ENCODE assay signal across 1 cellular context in genomic region chr18:46416706-46417638, GRCh38.
TF ChIP-seq lines count a peak whose summit lies in the region.

No MANE protein-coding gene starts in this region.

TF ChIP-seq in K562, 482 proteins besides CTCF, POLR2A, EP300 and RAD21 (continued from another document and continues in another):
- TF ChIP-seq, protein P1, sequence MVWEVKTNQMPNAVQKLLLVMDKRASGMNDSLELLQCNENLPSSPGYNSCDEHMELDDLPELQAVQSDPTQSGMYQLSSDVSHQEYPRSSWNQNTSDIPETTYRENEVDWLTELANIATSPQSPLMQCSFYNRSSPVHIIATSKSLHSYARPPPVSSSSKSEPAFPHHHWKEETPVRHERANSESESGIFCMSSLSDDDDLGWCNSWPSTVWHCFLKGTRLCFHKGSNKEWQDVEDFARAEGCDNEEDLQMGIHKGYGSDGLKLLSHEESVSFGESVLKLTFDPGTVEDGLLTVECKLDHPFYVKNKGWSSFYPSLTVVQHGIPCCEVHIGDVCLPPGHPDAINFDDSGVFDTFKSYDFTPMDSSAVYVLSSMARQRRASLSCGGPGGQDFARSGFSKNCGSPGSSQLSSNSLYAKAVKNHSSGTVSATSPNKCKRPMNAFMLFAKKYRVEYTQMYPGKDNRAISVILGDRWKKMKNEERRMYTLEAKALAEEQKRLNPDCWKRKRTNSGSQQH (CRISPR knock-in tag; IDR thresholded peaks at IDR 0.05): no peak
- TF ChIP-seq ZNF764 (CRISPR knock-in tag; IDR thresholded peaks at IDR 0.05; ENCODE audit: low read depth) (no peak), LEF1 (IDR thresholded peaks at IDR 0.05) (no peak), ARNT (IDR thresholded peaks at IDR 0.05) (no peak), ZFPM2 (CRISPR knock-in tag; IDR thresholded peaks at IDR 0.05) (no peak), RNF2 (IDR thresholded peaks at IDR 0.05) (no peak), FOSL1 (tag; conservative IDR thresholded peaks at IDR 0.05) (no peak), SMAD4 (CRISPR knock-in tag; conservative IDR thresholded peaks at IDR 0.05) (0 out of 2 replicates have a peak, but pooled peaks have one; percentile 29), NR4A1 (CRISPR knock-in tag; IDR thresholded peaks at IDR 0.05) (no peak), NR4A1 (tag; IDR thresholded peaks at IDR 0.05) (no peak), KAT7 (CRISPR knock-in tag; IDR thresholded peaks at IDR 0.05; ENCODE audit: borderline replicate concordance) (no peak), JUND (IDR thresholded peaks at IDR 0.05; ENCODE audit: borderline replicate concordance, low read depth, low read length) (peak; percentile 87), JUND (tag; IDR thresholded peaks at IDR 0.05; ENCODE audit: borderline replicate concordance, low read depth, low read length) (peak; percentile 73; the same call in 2 of the 3 replicates), ZNF217 (CRISPR knock-in tag; IDR thresholded peaks at IDR 0.05) (no peak), KLF1 (tag; IDR thresholded peaks at IDR 0.05) (no peak), HDAC6 (IDR thresholded peaks at IDR 0.05; ENCODE audit: low read depth, low read length) (no peak), ZKSCAN1 (IDR thresholded peaks at IDR 0.05; ENCODE audit: low read depth, low read length) (no peak), NEUROD1 (IDR thresholded peaks at IDR 0.05; ENCODE audit: borderline replicate concordance, low read depth, low read length, partially characterized antibody) (no peak), CEBPB (tag; IDR thresholded peaks at IDR 0.05) (no peak), ADNP (tag; IDR thresholded peaks at IDR 0.05) (no peak), PHTF2 (CRISPR knock-in tag; IDR thresholded peaks at IDR 0.05) (no peak), NR2F6 (CRISPR knock-in tag; IDR thresholded peaks at IDR 0.05) (no peak), IRF1 (CRISPR knock-in tag; IDR thresholded peaks at IDR 0.05; ENCODE audit: borderline replicate concordance) (no peak), ZNF165 (CRISPR knock-in tag; IDR thresholded peaks at IDR 0.05; ENCODE audit: borderline replicate concordance) (0 out of 2 replicates have a peak, but pooled peaks have one; percentile 27), ZNF445 (CRISPR knock-in tag; IDR thresholded peaks at IDR 0.05; ENCODE audit: low read depth) (no peak), ZNF124 (CRISPR knock-in tag; IDR thresholded peaks at IDR 0.05) (no peak), ZBTB17 (CRISPR knock-in tag; IDR thresholded peaks at IDR 0.05) (no peak), PYGO2 (tag; IDR thresholded peaks at IDR 0.05) (no peak), BRF2 (IDR thresholded peaks at IDR 0.05; ENCODE audit: borderline replicate concordance, insufficient read depth, insufficient read length) (no peak), RBM34 (IDR thresholded peaks at IDR 0.05; ENCODE audit: borderline replicate concordance, insufficient read depth, low read length) (no peak), CHD4 (IDR thresholded peaks at IDR 0.05; ENCODE audit: insufficient read depth, insufficient replicate concordance, low read depth, low read length, poor library complexity, severe bottlenecking) (no peak), KLF10 (CRISPR knock-in tag; IDR thresholded peaks at IDR 0.05) (no peak), RREB1 (CRISPR knock-in tag; IDR thresholded peaks at IDR 0.05) (no peak), CXXC5 (CRISPR knock-in tag; IDR thresholded peaks at IDR 0.05) (no peak), TCFL5 (CRISPR knock-in tag; conservative IDR thresholded peaks at IDR 0.05) (no peak), ZNF232 (CRISPR knock-in tag; IDR thresholded peaks at IDR 0.05) (no peak), ARID1B (IDR thresholded peaks at IDR 0.05) (no peak; the same call in 1 of the 2 replicates), NCOR1 (IDR thresholded peaks at IDR 0.05) (no peak), TRIM28 (IDR thresholded peaks at IDR 0.05) (no peak), NFYB (IDR thresholded peaks at IDR 0.05; ENCODE audit: extremely low read depth, insufficient read length) (peak; percentile 67), ARHGAP35 (IDR thresholded peaks at IDR 0.05; ENCODE audit: partially characterized antibody) (no peak)
- TF ChIP-seq, protein P2, sequence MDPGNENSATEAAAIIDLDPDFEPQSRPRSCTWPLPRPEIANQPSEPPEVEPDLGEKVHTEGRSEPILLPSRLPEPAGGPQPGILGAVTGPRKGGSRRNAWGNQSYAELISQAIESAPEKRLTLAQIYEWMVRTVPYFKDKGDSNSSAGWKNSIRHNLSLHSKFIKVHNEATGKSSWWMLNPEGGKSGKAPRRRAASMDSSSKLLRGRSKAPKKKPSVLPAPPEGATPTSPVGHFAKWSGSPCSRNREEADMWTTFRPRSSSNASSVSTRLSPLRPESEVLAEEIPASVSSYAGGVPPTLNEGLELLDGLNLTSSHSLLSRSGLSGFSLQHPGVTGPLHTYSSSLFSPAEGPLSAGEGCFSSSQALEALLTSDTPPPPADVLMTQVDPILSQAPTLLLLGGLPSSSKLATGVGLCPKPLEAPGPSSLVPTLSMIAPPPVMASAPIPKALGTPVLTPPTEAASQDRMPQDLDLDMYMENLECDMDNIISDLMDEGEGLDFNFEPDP (CRISPR knock-in tag; IDR thresholded peaks at IDR 0.05): no peak
- TF ChIP-seq, protein P3, sequence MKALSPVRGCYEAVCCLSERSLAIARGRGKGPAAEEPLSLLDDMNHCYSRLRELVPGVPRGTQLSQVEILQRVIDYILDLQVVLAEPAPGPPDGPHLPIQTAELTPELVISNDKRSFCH (CRISPR knock-in tag; IDR thresholded peaks at IDR 0.05): no peak
- TF ChIP-seq, protein P3 (tag; IDR thresholded peaks at IDR 0.05): no peak
- TF ChIP-seq, protein P4, sequence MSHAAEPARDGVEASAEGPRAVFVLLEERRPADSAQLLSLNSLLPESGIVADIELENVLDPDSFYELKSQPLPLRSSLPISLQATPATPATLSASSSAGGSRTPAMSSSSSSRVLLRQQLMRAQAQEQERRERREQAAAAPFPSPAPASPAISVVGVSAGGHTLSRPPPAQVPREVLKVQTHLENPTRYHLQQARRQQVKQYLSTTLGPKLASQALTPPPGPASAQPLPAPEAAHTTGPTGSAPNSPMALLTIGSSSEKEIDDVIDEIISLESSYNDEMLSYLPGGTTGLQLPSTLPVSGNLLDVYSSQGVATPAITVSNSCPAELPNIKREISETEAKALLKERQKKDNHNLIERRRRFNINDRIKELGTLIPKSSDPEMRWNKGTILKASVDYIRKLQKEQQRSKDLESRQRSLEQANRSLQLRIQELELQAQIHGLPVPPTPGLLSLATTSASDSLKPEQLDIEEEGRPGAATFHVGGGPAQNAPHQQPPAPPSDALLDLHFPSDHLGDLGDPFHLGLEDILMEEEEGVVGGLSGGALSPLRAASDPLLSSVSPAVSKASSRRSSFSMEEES (CRISPR knock-in tag; IDR thresholded peaks at IDR 0.05): peak; percentile 93
- TF ChIP-seq, protein P5, sequence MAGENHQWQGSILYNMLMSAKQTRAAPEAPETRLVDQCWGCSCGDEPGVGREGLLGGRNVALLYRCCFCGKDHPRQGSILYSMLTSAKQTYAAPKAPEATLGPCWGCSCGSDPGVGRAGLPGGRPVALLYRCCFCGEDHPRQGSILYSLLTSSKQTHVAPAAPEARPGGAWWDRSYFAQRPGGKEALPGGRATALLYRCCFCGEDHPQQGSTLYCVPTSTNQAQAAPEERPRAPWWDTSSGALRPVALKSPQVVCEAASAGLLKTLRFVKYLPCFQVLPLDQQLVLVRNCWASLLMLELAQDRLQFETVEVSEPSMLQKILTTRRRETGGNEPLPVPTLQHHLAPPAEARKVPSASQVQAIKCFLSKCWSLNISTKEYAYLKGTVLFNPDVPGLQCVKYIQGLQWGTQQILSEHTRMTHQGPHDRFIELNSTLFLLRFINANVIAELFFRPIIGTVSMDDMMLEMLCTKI (IDR thresholded peaks at IDR 0.05; ENCODE audit: partially characterized antibody): no peak
- TF ChIP-seq, protein P6, sequence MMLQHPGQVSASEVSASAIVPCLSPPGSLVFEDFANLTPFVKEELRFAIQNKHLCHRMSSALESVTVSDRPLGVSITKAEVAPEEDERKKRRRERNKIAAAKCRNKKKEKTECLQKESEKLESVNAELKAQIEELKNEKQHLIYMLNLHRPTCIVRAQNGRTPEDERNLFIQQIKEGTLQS (IDR thresholded peaks at IDR 0.05): peak; percentile 69; the same call in 1 of the 2 replicates
- TF ChIP-seq, protein P6 (CRISPR knock-in tag; conservative IDR thresholded peaks at IDR 0.05): no peak
- TF ChIP-seq, protein P7, sequence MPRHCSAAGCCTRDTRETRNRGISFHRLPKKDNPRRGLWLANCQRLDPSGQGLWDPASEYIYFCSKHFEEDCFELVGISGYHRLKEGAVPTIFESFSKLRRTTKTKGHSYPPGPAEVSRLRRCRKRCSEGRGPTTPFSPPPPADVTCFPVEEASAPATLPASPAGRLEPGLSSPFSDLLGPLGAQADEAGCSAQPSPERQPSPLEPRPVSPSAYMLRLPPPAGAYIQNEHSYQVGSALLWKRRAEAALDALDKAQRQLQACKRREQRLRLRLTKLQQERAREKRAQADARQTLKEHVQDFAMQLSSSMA (CRISPR knock-in tag; IDR thresholded peaks at IDR 0.05): no peak
